ENCODE assay signal across 24 cellular contexts in genomic region chr14:26738571-26738970, GRCh38.
"Had no signal": no experiment of that assay in that cellular context is flagged by ENCODE, and none has a peak within 500 bp of the region (broad histone marks: within the 10 kb centered on the region; RNA-seq: fewer than 3 reads in every experiment).

No MANE protein-coding gene starts in this region.

- ATAC-seq: activated CD8-positive, alpha-beta memory T cell treated with anti-CD3 and anti-CD28 coated beads, Interleukin-2, amount 10 ng/mL, durations not matched to agents 7 days and 5 days; activated CD8-positive, alpha-beta T cell treated with anti-CD3 and anti-CD28 coated beads for 36 hours; activated naive CD8-positive, alpha-beta T cell treated with anti-CD3 and anti-CD28 coated beads, Interleukin-2, amount 50 U/mL, for 24 hours; esophagus mucosa; foreskin keratinocyte; left lobe of liver; lower lobe of right lung; naive thymus-derived CD8-positive, alpha-beta T cell; sciatic nerve; stimulated activated memory B cell treated with anti-CD40 and anti-IgM and Interleukin-4, amounts not matched to agents 10 μg/mL and 1 μg/mL and 100 μg/mL, for 72 hours had no signal

- H3K4me3 ChIP-seq: lower lobe of right lung, neural progenitor cell, testis, uterus had no signal

- DNase-seq: activated CD4-positive, alpha-beta T cell treated with anti-CD3 and anti-CD28 coated beads, Interleukin-2, amount 10 ng/mL, durations not matched to agents 7 days and 5 days; activated CD4-positive, CD25-positive, alpha-beta regulatory T cell treated with anti-CD3 and anti-CD28 coated beads, Interleukin-2, amount 50 U/mL, for 72 hours; activated CD8-positive, alpha-beta memory T cell treated with anti-CD3 and anti-CD28 coated beads, Interleukin-2, amount 10 ng/mL, durations not matched to agents 7 days and 5 days; activated CD8-positive, alpha-beta T cell treated with anti-CD3 and anti-CD28 coated beads for 36 hours; activated gamma-delta T cell; activated naive CD4-positive, alpha-beta T cell treated with anti-CD3 and anti-CD28 coated beads, Interleukin-2, amount 50 U/mL, for 16 hours; activated naive CD8-positive, alpha-beta T cell treated with anti-CD3 and anti-CD28 coated beads, Interleukin-2, amount 50 U/mL, for 24 hours; activated T-cell treated with anti-CD3 and anti-CD28 coated beads for 4 hours; dermis blood vessel endothelial cell; effector CD8-positive, alpha-beta T cell; foreskin keratinocyte; lower lobe of right lung; naive thymus-derived CD8-positive, alpha-beta T cell; posterior cingulate gyrus; small intestine; stimulated activated CD4-positive, alpha-beta T cell treated with anti-CD3 and anti-CD28 coated beads, Interleukin-2, amount 100 ng/mL, for 24 hours; testis; trophoblast cell; uterus had no signal
